1 cellular context compared by ENCODE assay signal in genomic region chr3:182792901-182793662, GRCh38.
TF ChIP-seq lines count a peak whose summit lies in the region.

TSS of gene ATP11B (plus strand) at chr3:182793504. CDS start at chr3:182793760, 256 bp downstream.

TF ChIP-seq in HCT116, 20 proteins besides CTCF, POLR2A, EP300 and RAD21 (continued from another document):
- no peak for TF ChIP-seq REST (IDR thresholded peaks at IDR 0.05; ENCODE audit: low read depth)
- peak; percentile 92 for TF ChIP-seq POLR2AphosphoS5 (IDR thresholded peaks at IDR 0.05; ENCODE audit: low read depth, low read length)
- peak; percentile 56; the same call in 1 of the 2 replicates for TF ChIP-seq SIN3A (IDR thresholded peaks at IDR 0.05; ENCODE audit: low read depth)
- TF ChIP-seq EGR1 (IDR thresholded peaks at IDR 0.05; ENCODE audit: low read depth): peak; percentile 77
